16 cellular contexts compared by ENCODE assay signal in genomic region chr22:38173156-38173906, GRCh38. TPM values are rescaled to one million over a fixed set of nuclear protein-coding genes. Genes with fewer than 3 reads are reported as not detected.
DNase-seq lines count a peak whose midpoint lies in the region; ATAC-seq lines count a peak whose summit lies in the region.
"Had no signal": no experiment of that assay in that cellular context is flagged by ENCODE, and none has a peak within 500 bp of the region (broad histone marks: within the 10 kb centered on the region; RNA-seq: fewer than 3 reads in every experiment).

No MANE protein-coding gene starts in this region.

- peak; percentile 17 for DNase-seq in cardiac septum (ENCODE audit: low spot score)
- DNase-seq in right cardiac atrium: no peak
- peak in 1 of 2 donors; percentile 13 for DNase-seq in activated naive CD4-positive, alpha-beta T cell treated with anti-CD3 and anti-CD28 coated beads, Interleukin-2, amount 50 U/mL, for 72 hours (ENCODE audit: low spot score in 2 of 2)
- no peak for DNase-seq in substantia nigra (lab: John Stamatoyannopoulos, UW)
- DNase-seq in foreskin melanocyte: no peak
- DNase-seq: cortex of kidney, DMS79 treated with DMSO at 0.1 percent for 48 hours, foreskin keratinocyte, HCEC 1CT, naive B cell, NCI-H1694 treated with DMSO at 0.1 percent for 48 hours, NCI-H82 had no signal

- intact Hi-C loops in cardiac septum (cut with DNase I): no loop called here
- intact Hi-C loops in right cardiac atrium (cut with DNase I): no loop called here

- no peak overlapping the region for H3K4me3 ChIP-seq in right cardiac atrium (ENCODE audit: low read length)

- WGBS in right cardiac atrium: 69% methylated on average over 11 of the region's 11 CpGs

- peaks cover 11% of the 10 kb centered on the region for H3K4me1 ChIP-seq in right cardiac atrium (ENCODE audit: control insufficient read depth, insufficient read depth, low read length)

- peak overlapping the region; percentile 77 to 90 for H3K27ac Mint-ChIP-seq in activated naive CD4-positive, alpha-beta T cell treated with anti-CD3 and anti-CD28 coated beads, Interleukin-2, amount 50 U/mL, for 72 hours
- H3K27ac Mint-ChIP-seq: naive B cell had no signal

- peaks cover 0 to 5% of the 10 kb centered on the region in 2 donors for H3K36me3 Mint-ChIP-seq in activated naive CD4-positive, alpha-beta T cell treated with anti-CD3 and anti-CD28 coated beads, Interleukin-2, amount 50 U/mL, for 72 hours

- H3K27ac ChIP-seq in right cardiac atrium (ENCODE audit: low read length) (no peak overlapping the region), layer of hippocampus (ENCODE audit: low read depth, low read length) (peak overlapping the region; percentile 43), substantia nigra (ENCODE audit: low read depth, low read length, poor library complexity, severe bottlenecking) (peak overlapping the region; percentile 82)

- H3K27me3 ChIP-seq in right cardiac atrium (ENCODE audit: control insufficient read depth, insufficient read depth) (no peaks in the 10 kb centered on the region), layer of hippocampus (ENCODE audit: control insufficient read depth, insufficient read depth, low read length) (no peaks in the 10 kb centered on the region)
- H3K27me3 ChIP-seq: foreskin keratinocyte had no signal

- no peaks in the 10 kb centered on the region for H3K9me3 ChIP-seq in right cardiac atrium (ENCODE audit: control insufficient read depth, low read length)

- ATAC-seq in right cardiac atrium: no peak
- ATAC-seq in activated naive CD4-positive, alpha-beta T cell treated with anti-CD3 and anti-CD28 coated beads, Interleukin-2, amount 50 U/mL, for 72 hours: no peak
- ATAC-seq in GM18861 (IDR thresholded peaks at IDR 0.05; ENCODE audit: unreplicated experiment): no peak
- ATAC-seq in GM21528 (IDR thresholded peaks at IDR 0.05; ENCODE audit: low FRiP score, unreplicated experiment): no peak
- ATAC-seq: activated CD4-positive, CD25-positive, alpha-beta regulatory T cell treated with anti-CD3 and anti-CD28 coated beads, Interleukin-2, amount 50 U/mL, for 24 hours; foreskin keratinocyte had no signal

- no peaks in the 10 kb centered on the region for H3K9me3 Mint-ChIP-seq in activated naive CD4-positive, alpha-beta T cell treated with anti-CD3 and anti-CD28 coated beads, Interleukin-2, amount 50 U/mL, for 72 hours
- H3K9me3 Mint-ChIP-seq: naive B cell had no signal

RNA-seq across cellular contexts. Expression of gene PLA2G6, which starts 8.3 kb away (rescaled TPM):
- total RNA-seq in cardiac septum (12.5 TPM), right cardiac atrium (10 to 100 TPM; 16.0 to 25.2 (median 17.6) TPM)
- polyA plus RNA-seq in right cardiac atrium: 16.0 TPM
- total RNA-seq in activated naive CD4-positive, alpha-beta T cell treated with anti-CD3 and anti-CD28 coated beads, Interleukin-2, amount 50 U/mL, for 72 hours: 10 to 100 TPM; 74.3 to 75.7 TPM

RNA-seq across cellular contexts. Expression of gene MAFF, which starts 28.5 kb away (rescaled TPM):
- total RNA-seq in cardiac septum (9.8 TPM), right cardiac atrium (10 to 100 TPM in 1 of 4 donors, 1 to 10 TPM in 3; 4.8 to 13.7 (median 7.1) TPM)
- 20.5 TPM for polyA plus RNA-seq in right cardiac atrium
- 10 to 100 TPM; 12.4 to 21.2 TPM for total RNA-seq in activated naive CD4-positive, alpha-beta T cell treated with anti-CD3 and anti-CD28 coated beads, Interleukin-2, amount 50 U/mL, for 72 hours
